ENCODE assay signal across 8 cellular contexts in the genomic region with DNA sequence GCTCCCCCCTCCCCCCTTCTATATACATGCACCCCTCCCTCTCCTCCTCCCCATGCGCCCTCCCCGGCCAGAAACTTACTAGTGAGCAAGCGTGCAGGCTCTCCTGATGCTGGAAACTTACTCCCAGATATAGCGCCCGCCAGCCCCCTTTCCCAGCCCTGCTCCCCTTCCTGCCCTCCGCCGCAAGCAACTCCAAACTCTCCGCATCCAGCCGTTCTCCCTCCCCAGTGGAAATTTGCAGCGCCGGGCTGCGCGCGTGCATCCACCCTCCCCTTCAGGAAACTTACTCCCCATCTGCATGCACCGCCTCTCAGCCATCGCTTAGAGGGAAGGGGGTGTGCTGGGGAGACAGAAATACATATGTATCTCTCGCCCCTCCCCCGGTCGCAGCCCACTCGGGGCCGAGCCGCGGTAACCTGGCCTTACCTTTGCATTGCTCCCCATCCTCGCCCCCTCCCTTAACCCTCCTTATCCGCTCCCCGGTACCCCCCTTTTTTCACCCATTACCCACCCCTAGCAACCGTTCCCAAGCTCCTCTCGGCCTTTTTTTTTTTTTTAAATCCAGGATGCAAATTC. TPM values are rescaled to one million over a fixed set of nuclear protein-coding genes. Genes with fewer than 3 reads are reported as not detected.
A peak's percentile ranks its signal among the peaks of the same experiment; 100 is the strongest.
DNase-seq lines count a peak whose midpoint lies in the region; ATAC-seq, FAIRE-seq and TF ChIP-seq lines count a peak whose summit lies in the region.

A gene with protein sequence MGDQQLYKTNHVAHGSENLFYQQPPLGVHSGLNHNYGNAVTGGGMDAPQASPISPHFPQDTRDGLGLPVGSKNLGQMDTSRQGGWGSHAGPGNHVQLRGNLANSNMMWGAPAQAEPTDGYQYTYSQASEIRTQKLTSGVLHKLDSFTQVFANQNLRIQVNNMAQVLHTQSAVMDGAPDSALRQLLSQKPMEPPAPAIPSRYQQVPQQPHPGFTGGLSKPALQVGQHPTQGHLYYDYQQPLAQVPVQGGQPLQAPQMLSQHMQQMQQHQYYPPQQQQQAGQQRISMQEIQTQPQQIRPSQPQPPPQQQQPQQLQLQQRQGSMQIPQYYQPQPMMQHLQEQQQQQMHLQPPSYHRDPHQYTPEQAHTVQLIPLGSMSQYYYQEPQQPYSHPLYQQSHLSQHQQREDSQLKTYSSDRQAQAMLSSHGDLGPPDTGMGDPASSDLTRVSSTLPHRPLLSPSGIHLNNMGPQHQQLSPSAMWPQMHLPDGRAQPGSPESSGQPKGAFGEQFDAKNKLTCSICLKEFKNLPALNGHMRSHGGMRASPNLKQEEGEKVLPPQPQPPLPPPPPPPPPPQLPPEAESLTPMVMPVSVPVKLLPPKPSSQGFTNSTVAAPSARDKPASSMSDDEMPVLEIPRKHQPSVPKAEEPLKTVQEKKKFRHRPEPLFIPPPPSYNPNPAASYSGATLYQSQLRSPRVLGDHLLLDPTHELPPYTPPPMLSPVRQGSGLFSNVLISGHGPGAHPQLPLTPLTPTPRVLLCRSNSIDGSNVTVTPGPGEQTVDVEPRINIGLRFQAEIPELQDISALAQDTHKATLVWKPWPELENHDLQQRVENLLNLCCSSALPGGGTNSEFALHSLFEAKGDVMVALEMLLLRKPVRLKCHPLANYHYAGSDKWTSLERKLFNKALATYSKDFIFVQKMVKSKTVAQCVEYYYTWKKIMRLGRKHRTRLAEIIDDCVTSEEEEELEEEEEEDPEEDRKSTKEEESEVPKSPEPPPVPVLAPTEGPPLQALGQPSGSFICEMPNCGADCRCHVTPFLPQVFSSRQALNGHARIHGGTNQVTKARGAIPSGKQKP (N-terminal part only) (minus strand): TSS at position 332 of the 576 bp plus-strand sequence. CDS start 182,336 bp downstream, outside the sequence.

- TF ChIP-seq EP300 in A549 (IDR thresholded peaks at IDR 0.05) = no peak

- TF ChIP-seq POLR2A in A549 (IDR thresholded peaks at IDR 0.05; ENCODE audit: low read length) = peak; percentile 29; the same call in 1 of the 2 replicates

- no peaks in the 10 kb centered on the region for H3K36me3 Mint-ChIP-seq in activated naive CD8-positive, alpha-beta T cell treated with anti-CD3 and anti-CD28 coated beads, Interleukin-2, amount 50 U/mL, for 24 hours (ENCODE audit: low read depth)

- H3K4me3 Mint-ChIP-seq in activated naive CD8-positive, alpha-beta T cell treated with anti-CD3 and anti-CD28 coated beads, Interleukin-2, amount 50 U/mL, for 24 hours = peak within 1 kb of the TSS; percentile 91

- TF ChIP-seq CTCF in A549 (IDR thresholded peaks at IDR 0.05) (no peak), cardiac muscle cell (IDR thresholded peaks at IDR 0.05; ENCODE audit: low read depth, low read length) (no peak), parathyroid adenoma (IDR thresholded peaks at IDR 0.05) (no peak)

- H3K36me3 ChIP-seq in SK-N-MC (ENCODE audit: insufficient read depth, low read length) (no peaks in the 10 kb centered on the region), cardiac muscle cell (no peaks in the 10 kb centered on the region), parathyroid adenoma (ENCODE audit: control insufficient read depth, insufficient read depth, low read length) (no peaks in the 10 kb centered on the region)

- H3K4me1 ChIP-seq in A549 (peaks cover 23% of the 10 kb centered on the region), cardiac muscle cell (ENCODE audit: low read depth) (peaks cover 19% of the 10 kb centered on the region), parathyroid adenoma (peaks cover 12% of the 10 kb centered on the region)

- peaks cover 47% of the 10 kb centered on the region for H3K4me1 Mint-ChIP-seq in activated naive CD8-positive, alpha-beta T cell treated with anti-CD3 and anti-CD28 coated beads, Interleukin-2, amount 50 U/mL, for 24 hours

- WGBS in A549 (ENCODE audit: missing lambda C conversion rate) = 0% methylated on average over 25 of the region's 28 CpGs

- FAIRE-seq in A549 (lab: Jason Lieb, UNC) (no peak), GM19239 (lab: Jason Lieb, UNC) (peak; percentile 90)

- no peaks in the 10 kb centered on the region for H3K9me3 Mint-ChIP-seq in activated naive CD8-positive, alpha-beta T cell treated with anti-CD3 and anti-CD28 coated beads, Interleukin-2, amount 50 U/mL, for 24 hours

- ATAC-seq in A549 (peak; percentile 49 to 63), GM18873 (IDR thresholded peaks at IDR 0.05; ENCODE audit: low FRiP score, unreplicated experiment) (no peak)
- no peak for ATAC-seq in activated naive CD8-positive, alpha-beta T cell treated with anti-CD3 and anti-CD28 coated beads, Interleukin-2, amount 50 U/mL, for 24 hours

- CTCF ChIA-PET in A549 (lab: Yijun Ruan, JAX) = interaction anchor here (1.2 to 2.5 kb wide), 3 partner anchors 96 to 149 kb away, joined by 3 to 13 read pairs (median 8); no protein-coding TSS in a partner anchor

- H3K4me2 ChIP-seq in A549 (peak within 1 kb of the TSS; percentile 88), parathyroid adenoma (ENCODE audit: low read length) (peak within 1 kb of the TSS; percentile 98)

- no peaks in the 10 kb centered on the region for H3K9me3 ChIP-seq in A549
- H3K9me3 ChIP-seq in SK-N-MC (ENCODE audit: low read depth, low read length) = no peaks in the 10 kb centered on the region
- no peaks in the 10 kb centered on the region for H3K9me3 ChIP-seq in cardiac muscle cell (ENCODE audit: low read depth)
- no peaks in the 10 kb centered on the region for H3K9me3 ChIP-seq in parathyroid adenoma (ENCODE audit: control insufficient read depth, low read length)

- peaks cover 10% of the 10 kb centered on the region for H3K27me3 Mint-ChIP-seq in activated naive CD8-positive, alpha-beta T cell treated with anti-CD3 and anti-CD28 coated beads, Interleukin-2, amount 50 U/mL, for 24 hours

- peak within 1 kb of the TSS; percentile 98 for H2AFZ ChIP-seq in parathyroid adenoma

- POLR2A ChIA-PET in A549 (lab: Yijun Ruan, JAX) = interaction anchor here (0.6 to 2.2 kb wide), 14 partner anchors 9 to 227 kb away, joined by 3 to 19 read pairs (median 4); a partner anchor contains a TSS

- H3K9ac ChIP-seq in SK-N-MC (ENCODE audit: insufficient read length) (peak within 1 kb of the TSS; percentile 86), parathyroid adenoma (peak within 1 kb of the TSS; percentile 22)

- DNase-seq in A549 (ENCODE audit: low read depth in 1 of 2, low spot score in 1 of 2) (peak; percentile 55 to 74), GM19239 (ENCODE audit: insufficient read length, low spot score) (no peak), NAMALWA (ENCODE audit: low spot score) (peak; percentile 89), SK-N-MC (ENCODE audit: low read depth, low spot score) (no peak), cardiac muscle cell (ENCODE audit: low read depth in 1 of 2, low spot score in 1 of 2) (peak; percentile 76 to 78)
- peak; percentile 55 for DNase-seq in activated naive CD8-positive, alpha-beta T cell treated with anti-CD3 and anti-CD28 coated beads, Interleukin-2, amount 50 U/mL, for 24 hours

- peak within 1 kb of the TSS; percentile 78 for H3K4me3 ChIP-seq in A549
- H3K4me3 ChIP-seq in SK-N-MC = peak within 1 kb of the TSS; percentile 99
- peak within 1 kb of the TSS; percentile 77 for H3K4me3 ChIP-seq in cardiac muscle cell
- H3K4me3 ChIP-seq in parathyroid adenoma (ENCODE audit: low read depth, low read length) = peak within 1 kb of the TSS; percentile 77

- H3K27me3 ChIP-seq in cardiac muscle cell (no peaks in the 10 kb centered on the region), parathyroid adenoma (ENCODE audit: control insufficient read depth, insufficient read depth, low read length) (no peaks in the 10 kb centered on the region)

- H3K27ac ChIP-seq in A549 (peak within 1 kb of the TSS; percentile 99 to 100), SK-N-MC (peak within 1 kb of the TSS; percentile 91), cardiac muscle cell (peak within 1 kb of the TSS; percentile 83), parathyroid adenoma (peak within 1 kb of the TSS; percentile 93)

- H3K27ac Mint-ChIP-seq in activated naive CD8-positive, alpha-beta T cell treated with anti-CD3 and anti-CD28 coated beads, Interleukin-2, amount 50 U/mL, for 24 hours = peak within 1 kb of the TSS; percentile 82

- TF ChIP-seq RAD21 in A549 (conservative IDR thresholded peaks at IDR 0.05 in 1 of 2, IDR thresholded peaks at IDR 0.05 in 1 of 2) = no peak

- peaks cover 7% of the 10 kb centered on the region for H3K79me2 ChIP-seq in parathyroid adenoma

TF ChIP-seq in A549, 52 proteins besides CTCF, POLR2A, EP300 and RAD21:
- peak; percentile 6 for TF ChIP-seq MAFK (IDR thresholded peaks at IDR 0.05; ENCODE audit: partially characterized antibody)
- peak; percentile 57; the same call in 1 of the 2 replicates for TF ChIP-seq MYC (IDR thresholded peaks at IDR 0.05; ENCODE audit: borderline replicate concordance, low read length)
- TF ChIP-seq ESRRA (IDR thresholded peaks at IDR 0.05; ENCODE audit: borderline replicate concordance, low read length) = no peak
- 0 out of 2 replicates have a peak, but pooled peaks have one; percentile 4 for TF ChIP-seq GATA3 (IDR thresholded peaks at IDR 0.05; ENCODE audit: borderline replicate concordance)
- TF ChIP-seq, protein P1, sequence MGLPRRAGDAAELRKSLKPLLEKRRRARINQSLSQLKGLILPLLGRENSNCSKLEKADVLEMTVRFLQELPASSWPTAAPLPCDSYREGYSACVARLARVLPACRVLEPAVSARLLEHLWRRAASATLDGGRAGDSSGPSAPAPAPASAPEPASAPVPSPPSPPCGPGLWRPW (IDR thresholded peaks at IDR 0.05) = no peak
- TF ChIP-seq, protein P2, sequence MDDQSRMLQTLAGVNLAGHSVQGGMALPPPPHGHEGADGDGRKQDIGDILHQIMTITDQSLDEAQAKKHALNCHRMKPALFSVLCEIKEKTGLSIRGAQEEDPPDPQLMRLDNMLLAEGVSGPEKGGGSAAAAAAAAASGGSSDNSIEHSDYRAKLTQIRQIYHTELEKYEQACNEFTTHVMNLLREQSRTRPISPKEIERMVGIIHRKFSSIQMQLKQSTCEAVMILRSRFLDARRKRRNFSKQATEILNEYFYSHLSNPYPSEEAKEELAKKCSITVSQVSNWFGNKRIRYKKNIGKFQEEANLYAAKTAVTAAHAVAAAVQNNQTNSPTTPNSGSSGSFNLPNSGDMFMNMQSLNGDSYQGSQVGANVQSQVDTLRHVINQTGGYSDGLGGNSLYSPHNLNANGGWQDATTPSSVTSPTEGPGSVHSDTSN (IDR thresholded peaks at IDR 0.05) = no peak
- TF ChIP-seq, protein P3, sequence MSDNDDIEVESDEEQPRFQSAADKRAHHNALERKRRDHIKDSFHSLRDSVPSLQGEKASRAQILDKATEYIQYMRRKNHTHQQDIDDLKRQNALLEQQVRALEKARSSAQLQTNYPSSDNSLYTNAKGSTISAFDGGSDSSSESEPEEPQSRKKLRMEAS (IDR thresholded peaks at IDR 0.05) = peak; percentile 31; the same call in 1 of the 2 replicates
- no peak for TF ChIP-seq JUN (IDR thresholded peaks at IDR 0.05)

RNA-seq across cellular contexts. Expression of the gene that starts here (rescaled TPM):
- polyA plus RNA-seq in A549 (2011; rRNA removed) (2.4 and 3.8 TPM in 2 replicates), A549 (2017; fragmentation: RNase III; extraction: RNeasy Plus Mini Kit Qiagen cat#74134 plus additional on column Dnase treatment) (3.3 to 3.6 TPM (median 3.5 TPM) in 3 replicates), cardiac muscle cell (6.4 and 7.6 TPM in 2 replicates)
- 3.0 and 4.1 TPM in 2 replicates for polyA plus RNA-seq in A549 (2012; cell fraction: cytosol; rRNA removed)
- 7.9 and 8.2 TPM in 2 replicates for polyA plus RNA-seq in A549 (2012; cell fraction: nucleus; rRNA removed)
- 4.5 and 5.6 TPM in 2 replicates for polyA minus RNA-seq in A549 (2011; rRNA and poly(A)+ RNA removed)
- 5.7 and 8.7 TPM in 2 replicates for total RNA-seq in cardiac muscle cell

Comparison
In these comparisons a context has a peak if more than half of its experiments do, and no peak if none do; other contexts are left out.
1. ATAC-seq: peak in A549 (2 of 2); none in activated naive CD8-positive, alpha-beta T cell treated with anti-CD3 and anti-CD28 coated beads, Interleukin-2, amount 50 U/mL, for 24 hours (single experiment) and GM18873 (single experiment).
2. DNase-seq: peak in A549 (2 of 2), NAMALWA (single experiment), activated naive CD8-positive, alpha-beta T cell treated with anti-CD3 and anti-CD28 coated beads, Interleukin-2, amount 50 U/mL, for 24 hours (single experiment) and cardiac muscle cell (2 of 2); none in GM19239 (single experiment) and SK-N-MC (single experiment).
3. Peak in every context shown above with its lines, with median percentiles within 50 percentile points of each other: H3K27ac ChIP-seq and H3K4me3 ChIP-seq.